1 cellular context compared by ENCODE assay signal in the genomic region with DNA sequence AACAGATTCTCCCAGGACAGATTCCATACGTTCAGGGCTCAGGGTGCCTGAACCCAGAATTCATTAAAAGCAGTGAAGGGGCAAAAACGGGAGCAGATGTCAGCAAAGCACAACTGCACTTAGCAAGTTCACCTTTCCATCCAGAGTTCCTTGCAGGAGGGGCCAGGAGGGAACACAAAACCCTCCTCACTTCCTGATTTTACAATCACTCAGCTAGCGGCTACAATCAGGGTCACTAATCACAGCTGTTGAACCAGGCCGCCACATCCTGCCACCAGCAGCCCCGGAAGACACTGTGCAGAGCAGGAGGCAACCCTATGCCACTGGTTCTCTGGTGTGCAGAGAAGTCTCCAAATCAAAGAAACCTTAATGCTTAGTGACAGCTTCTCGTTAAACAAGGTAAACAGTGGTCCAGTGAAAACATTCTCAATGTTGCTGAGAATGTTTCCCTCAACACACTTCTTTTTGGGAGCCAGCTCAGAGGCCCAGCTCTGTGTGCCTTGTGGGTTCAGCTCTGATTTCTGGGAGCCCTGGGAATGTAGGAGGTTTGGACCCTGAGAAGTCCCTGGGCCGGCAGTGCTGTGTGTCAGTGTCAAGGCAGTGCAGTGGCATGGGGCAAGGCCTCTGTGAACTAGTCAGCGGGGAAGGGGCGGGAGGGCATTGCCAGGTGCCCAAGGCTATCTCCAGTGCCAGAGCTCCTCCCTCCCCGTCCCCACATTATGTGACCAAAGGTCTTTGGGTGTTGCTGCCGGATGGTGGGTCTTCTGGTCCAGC.
A peak's percentile ranks its signal among the peaks of the same experiment; 100 is the strongest.
TF ChIP-seq lines count a peak whose summit lies in the region.

No MANE protein-coding gene starts in this region.

TF ChIP-seq in GM12878, 131 proteins besides CTCF, POLR2A, EP300 and RAD21 (continued from another document):
- TF ChIP-seq RFX5 (IDR thresholded peaks at IDR 0.05; ENCODE audit: low read depth, low read length) (no peak), SMARCA5 (IDR thresholded peaks at IDR 0.05) (peak; percentile 68), SUZ12 (IDR thresholded peaks at IDR 0.05; ENCODE audit: unreplicated experiment) (no peak), POLR2AphosphoS5 (IDR thresholded peaks at IDR 0.05; ENCODE audit: low read length) (peak; percentile 96), GATAD2B (conservative IDR thresholded peaks at IDR 0.05; ENCODE audit: low read depth) (peak; percentile 63), HDAC2 (IDR thresholded peaks at IDR 0.05) (no peak), MXI1 (IDR thresholded peaks at IDR 0.05; ENCODE audit: low read depth, low read length) (no peak), IKZF2 (IDR thresholded peaks at IDR 0.05) (peak; percentile 80 to 82), ZNF622 (IDR thresholded peaks at IDR 0.05) (no peak), NBN (IDR thresholded peaks at IDR 0.05) (no peak; the same call in 1 of the 2 replicates), EZH2 (IDR thresholded peaks at IDR 0.05; ENCODE audit: borderline replicate concordance, control insufficient read depth, low read depth, low read length) (no peak), SIN3A (IDR thresholded peaks at IDR 0.05; ENCODE audit: low read depth, low read length) (no peak), STAT1 (conservative IDR thresholded peaks at IDR 0.05) (no peak), BACH1 (IDR thresholded peaks at IDR 0.05; ENCODE audit: borderline replicate concordance) (no peak; the same call in 1 of the 2 replicates), POLR2AphosphoS2 (IDR thresholded peaks at IDR 0.05; ENCODE audit: low read depth, low read length) (peak; percentile 38), SREBF2 (IDR thresholded peaks at IDR 0.05; ENCODE audit: low read length) (no peak), PML (IDR thresholded peaks at IDR 0.05; ENCODE audit: low read length) (peak; percentile 23; the same call in 1 of the 2 replicates), IRF4 (IDR thresholded peaks at IDR 0.05; ENCODE audit: low read depth, low read length) (0 out of 2 replicates have a peak, but pooled peaks have one; percentile 42), MYC (IDR thresholded peaks at IDR 0.05; ENCODE audit: insufficient read depth, insufficient read length, insufficient replicate concordance, low read length, severe bottlenecking) (no peak), TCF3 (IDR thresholded peaks at IDR 0.05; ENCODE audit: borderline replicate concordance, insufficient read depth, low read depth, low read length) (peak; percentile 89; the same call in 1 of the 2 replicates), RAD51 (IDR thresholded peaks at IDR 0.05) (peak; percentile 24; the same call in 1 of the 2 replicates), CBX5 (IDR thresholded peaks at IDR 0.05; ENCODE audit: low read depth) (no peak), ZZZ3 (IDR thresholded peaks at IDR 0.05; ENCODE audit: control insufficient read depth, insufficient read length, low read depth) (no peak), SRF (IDR thresholded peaks at IDR 0.05; ENCODE audit: low read depth in 2 of 2, low read length in 2 of 2) (0 out of 4 replicates have a peak, but pooled peaks of 1 of the 2 experiments have one; percentile 10)
- TF ChIP-seq, protein P1, sequence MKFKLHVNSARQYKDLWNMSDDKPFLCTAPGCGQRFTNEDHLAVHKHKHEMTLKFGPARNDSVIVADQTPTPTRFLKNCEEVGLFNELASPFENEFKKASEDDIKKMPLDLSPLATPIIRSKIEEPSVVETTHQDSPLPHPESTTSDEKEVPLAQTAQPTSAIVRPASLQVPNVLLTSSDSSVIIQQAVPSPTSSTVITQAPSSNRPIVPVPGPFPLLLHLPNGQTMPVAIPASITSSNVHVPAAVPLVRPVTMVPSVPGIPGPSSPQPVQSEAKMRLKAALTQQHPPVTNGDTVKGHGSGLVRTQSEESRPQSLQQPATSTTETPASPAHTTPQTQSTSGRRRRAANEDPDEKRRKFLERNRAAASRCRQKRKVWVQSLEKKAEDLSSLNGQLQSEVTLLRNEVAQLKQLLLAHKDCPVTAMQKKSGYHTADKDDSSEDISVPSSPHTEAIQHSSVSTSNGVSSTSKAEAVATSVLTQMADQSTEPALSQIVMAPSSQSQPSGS (IDR thresholded peaks at IDR 0.05; ENCODE audit: low read length), result peak; percentile 44
- TF ChIP-seq, protein P2, sequence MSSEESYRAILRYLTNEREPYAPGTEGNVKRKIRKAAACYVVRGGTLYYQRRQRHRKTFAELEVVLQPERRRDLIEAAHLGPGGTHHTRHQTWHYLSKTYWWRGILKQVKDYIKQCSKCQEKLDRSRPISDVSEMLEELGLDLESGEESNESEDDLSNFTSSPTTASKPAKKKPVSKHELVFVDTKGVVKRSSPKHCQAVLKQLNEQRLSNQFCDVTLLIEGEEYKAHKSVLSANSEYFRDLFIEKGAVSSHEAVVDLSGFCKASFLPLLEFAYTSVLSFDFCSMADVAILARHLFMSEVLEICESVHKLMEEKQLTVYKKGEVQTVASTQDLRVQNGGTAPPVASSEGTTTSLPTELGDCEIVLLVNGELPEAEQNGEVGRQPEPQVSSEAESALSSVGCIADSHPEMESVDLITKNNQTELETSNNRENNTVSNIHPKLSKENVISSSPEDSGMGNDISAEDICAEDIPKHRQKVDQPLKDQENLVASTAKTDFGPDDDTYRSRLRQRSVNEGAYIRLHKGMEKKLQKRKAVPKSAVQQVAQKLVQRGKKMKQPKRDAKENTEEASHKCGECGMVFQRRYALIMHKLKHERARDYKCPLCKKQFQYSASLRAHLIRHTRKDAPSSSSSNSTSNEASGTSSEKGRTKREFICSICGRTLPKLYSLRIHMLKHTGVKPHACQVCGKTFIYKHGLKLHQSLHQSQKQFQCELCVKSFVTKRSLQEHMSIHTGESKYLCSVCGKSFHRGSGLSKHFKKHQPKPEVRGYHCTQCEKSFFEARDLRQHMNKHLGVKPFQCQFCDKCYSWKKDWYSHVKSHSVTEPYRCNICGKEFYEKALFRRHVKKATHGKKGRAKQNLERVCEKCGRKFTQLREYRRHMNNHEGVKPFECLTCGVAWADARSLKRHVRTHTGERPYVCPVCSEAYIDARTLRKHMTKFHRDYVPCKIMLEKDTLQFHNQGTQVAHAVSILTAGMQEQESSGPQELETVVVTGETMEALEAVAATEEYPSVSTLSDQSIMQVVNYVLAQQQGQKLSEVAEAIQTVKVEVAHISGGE (CRISPR knock-in tag; IDR thresholded peaks at IDR 0.05), result no peak
- TF ChIP-seq, protein P3, sequence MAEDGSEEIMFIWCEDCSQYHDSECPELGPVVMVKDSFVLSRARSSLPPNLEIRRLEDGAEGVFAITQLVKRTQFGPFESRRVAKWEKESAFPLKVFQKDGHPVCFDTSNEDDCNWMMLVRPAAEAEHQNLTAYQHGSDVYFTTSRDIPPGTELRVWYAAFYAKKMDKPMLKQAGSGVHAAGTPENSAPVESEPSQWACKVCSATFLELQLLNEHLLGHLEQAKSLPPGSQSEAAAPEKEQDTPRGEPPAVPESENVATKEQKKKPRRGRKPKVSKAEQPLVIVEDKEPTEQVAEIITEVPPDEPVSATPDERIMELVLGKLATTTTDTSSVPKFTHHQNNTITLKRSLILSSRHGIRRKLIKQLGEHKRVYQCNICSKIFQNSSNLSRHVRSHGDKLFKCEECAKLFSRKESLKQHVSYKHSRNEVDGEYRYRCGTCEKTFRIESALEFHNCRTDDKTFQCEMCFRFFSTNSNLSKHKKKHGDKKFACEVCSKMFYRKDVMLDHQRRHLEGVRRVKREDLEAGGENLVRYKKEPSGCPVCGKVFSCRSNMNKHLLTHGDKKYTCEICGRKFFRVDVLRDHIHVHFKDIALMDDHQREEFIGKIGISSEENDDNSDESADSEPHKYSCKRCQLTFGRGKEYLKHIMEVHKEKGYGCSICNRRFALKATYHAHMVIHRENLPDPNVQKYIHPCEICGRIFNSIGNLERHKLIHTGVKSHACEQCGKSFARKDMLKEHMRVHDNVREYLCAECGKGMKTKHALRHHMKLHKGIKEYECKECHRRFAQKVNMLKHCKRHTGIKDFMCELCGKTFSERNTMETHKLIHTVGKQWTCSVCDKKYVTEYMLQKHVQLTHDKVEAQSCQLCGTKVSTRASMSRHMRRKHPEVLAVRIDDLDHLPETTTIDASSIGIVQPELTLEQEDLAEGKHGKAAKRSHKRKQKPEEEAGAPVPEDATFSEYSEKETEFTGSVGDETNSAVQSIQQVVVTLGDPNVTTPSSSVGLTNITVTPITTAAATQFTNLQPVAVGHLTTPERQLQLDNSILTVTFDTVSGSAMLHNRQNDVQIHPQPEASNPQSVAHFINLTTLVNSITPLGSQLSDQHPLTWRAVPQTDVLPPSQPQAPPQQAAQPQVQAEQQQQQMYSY (CRISPR knock-in tag; IDR thresholded peaks at IDR 0.05), result no peak
- TF ChIP-seq, protein P4, sequence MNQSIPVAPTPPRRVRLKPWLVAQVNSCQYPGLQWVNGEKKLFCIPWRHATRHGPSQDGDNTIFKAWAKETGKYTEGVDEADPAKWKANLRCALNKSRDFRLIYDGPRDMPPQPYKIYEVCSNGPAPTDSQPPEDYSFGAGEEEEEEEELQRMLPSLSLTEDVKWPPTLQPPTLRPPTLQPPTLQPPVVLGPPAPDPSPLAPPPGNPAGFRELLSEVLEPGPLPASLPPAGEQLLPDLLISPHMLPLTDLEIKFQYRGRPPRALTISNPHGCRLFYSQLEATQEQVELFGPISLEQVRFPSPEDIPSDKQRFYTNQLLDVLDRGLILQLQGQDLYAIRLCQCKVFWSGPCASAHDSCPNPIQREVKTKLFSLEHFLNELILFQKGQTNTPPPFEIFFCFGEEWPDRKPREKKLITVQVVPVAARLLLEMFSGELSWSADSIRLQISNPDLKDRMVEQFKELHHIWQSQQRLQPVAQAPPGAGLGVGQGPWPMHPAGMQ (IDR thresholded peaks at IDR 0.05; ENCODE audit: borderline replicate concordance), result no peak
- TF ChIP-seq, protein P5, sequence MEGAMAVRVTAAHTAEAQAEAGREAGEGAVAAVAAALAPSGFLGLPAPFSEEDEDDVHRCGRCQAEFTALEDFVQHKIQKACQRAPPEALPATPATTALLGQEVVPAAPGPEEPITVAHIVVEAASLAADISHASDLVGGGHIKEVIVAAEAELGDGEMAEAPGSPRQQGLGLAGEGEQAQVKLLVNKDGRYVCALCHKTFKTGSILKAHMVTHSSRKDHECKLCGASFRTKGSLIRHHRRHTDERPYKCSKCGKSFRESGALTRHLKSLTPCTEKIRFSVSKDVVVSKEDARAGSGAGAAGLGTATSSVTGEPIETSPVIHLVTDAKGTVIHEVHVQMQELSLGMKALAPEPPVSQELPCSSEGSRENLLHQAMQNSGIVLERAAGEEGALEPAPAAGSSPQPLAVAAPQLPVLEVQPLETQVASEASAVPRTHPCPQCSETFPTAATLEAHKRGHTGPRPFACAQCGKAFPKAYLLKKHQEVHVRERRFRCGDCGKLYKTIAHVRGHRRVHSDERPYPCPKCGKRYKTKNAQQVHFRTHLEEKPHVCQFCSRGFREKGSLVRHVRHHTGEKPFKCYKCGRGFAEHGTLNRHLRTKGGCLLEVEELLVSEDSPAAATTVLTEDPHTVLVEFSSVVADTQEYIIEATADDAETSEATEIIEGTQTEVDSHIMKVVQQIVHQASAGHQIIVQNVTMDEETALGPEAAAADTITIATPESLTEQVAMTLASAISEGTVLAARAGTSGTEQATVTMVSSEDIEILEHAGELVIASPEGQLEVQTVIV (IDR thresholded peaks at IDR 0.05; ENCODE audit: borderline replicate concordance, partially characterized antibody), result no peak
- TF ChIP-seq, protein P6, sequence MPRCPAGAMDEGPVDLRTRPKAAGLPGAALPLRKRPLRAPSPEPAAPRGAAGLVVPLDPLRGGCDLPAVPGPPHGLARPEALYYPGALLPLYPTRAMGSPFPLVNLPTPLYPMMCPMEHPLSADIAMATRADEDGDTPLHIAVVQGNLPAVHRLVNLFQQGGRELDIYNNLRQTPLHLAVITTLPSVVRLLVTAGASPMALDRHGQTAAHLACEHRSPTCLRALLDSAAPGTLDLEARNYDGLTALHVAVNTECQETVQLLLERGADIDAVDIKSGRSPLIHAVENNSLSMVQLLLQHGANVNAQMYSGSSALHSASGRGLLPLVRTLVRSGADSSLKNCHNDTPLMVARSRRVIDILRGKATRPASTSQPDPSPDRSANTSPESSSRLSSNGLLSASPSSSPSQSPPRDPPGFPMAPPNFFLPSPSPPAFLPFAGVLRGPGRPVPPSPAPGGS (IDR thresholded peaks at IDR 0.05; ENCODE audit: borderline replicate concordance, insufficient read depth, low read depth, low read length, poor library complexity, severe bottlenecking), result peak; percentile 39
- TF ChIP-seq, protein P7, sequence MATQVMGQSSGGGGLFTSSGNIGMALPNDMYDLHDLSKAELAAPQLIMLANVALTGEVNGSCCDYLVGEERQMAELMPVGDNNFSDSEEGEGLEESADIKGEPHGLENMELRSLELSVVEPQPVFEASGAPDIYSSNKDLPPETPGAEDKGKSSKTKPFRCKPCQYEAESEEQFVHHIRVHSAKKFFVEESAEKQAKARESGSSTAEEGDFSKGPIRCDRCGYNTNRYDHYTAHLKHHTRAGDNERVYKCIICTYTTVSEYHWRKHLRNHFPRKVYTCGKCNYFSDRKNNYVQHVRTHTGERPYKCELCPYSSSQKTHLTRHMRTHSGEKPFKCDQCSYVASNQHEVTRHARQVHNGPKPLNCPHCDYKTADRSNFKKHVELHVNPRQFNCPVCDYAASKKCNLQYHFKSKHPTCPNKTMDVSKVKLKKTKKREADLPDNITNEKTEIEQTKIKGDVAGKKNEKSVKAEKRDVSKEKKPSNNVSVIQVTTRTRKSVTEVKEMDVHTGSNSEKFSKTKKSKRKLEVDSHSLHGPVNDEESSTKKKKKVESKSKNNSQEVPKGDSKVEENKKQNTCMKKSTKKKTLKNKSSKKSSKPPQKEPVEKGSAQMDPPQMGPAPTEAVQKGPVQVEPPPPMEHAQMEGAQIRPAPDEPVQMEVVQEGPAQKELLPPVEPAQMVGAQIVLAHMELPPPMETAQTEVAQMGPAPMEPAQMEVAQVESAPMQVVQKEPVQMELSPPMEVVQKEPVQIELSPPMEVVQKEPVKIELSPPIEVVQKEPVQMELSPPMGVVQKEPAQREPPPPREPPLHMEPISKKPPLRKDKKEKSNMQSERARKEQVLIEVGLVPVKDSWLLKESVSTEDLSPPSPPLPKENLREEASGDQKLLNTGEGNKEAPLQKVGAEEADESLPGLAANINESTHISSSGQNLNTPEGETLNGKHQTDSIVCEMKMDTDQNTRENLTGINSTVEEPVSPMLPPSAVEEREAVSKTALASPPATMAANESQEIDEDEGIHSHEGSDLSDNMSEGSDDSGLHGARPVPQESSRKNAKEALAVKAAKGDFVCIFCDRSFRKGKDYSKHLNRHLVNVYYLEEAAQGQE (IDR thresholded peaks at IDR 0.05; ENCODE audit: low read depth, low read length), result no peak
- TF ChIP-seq, protein P8, sequence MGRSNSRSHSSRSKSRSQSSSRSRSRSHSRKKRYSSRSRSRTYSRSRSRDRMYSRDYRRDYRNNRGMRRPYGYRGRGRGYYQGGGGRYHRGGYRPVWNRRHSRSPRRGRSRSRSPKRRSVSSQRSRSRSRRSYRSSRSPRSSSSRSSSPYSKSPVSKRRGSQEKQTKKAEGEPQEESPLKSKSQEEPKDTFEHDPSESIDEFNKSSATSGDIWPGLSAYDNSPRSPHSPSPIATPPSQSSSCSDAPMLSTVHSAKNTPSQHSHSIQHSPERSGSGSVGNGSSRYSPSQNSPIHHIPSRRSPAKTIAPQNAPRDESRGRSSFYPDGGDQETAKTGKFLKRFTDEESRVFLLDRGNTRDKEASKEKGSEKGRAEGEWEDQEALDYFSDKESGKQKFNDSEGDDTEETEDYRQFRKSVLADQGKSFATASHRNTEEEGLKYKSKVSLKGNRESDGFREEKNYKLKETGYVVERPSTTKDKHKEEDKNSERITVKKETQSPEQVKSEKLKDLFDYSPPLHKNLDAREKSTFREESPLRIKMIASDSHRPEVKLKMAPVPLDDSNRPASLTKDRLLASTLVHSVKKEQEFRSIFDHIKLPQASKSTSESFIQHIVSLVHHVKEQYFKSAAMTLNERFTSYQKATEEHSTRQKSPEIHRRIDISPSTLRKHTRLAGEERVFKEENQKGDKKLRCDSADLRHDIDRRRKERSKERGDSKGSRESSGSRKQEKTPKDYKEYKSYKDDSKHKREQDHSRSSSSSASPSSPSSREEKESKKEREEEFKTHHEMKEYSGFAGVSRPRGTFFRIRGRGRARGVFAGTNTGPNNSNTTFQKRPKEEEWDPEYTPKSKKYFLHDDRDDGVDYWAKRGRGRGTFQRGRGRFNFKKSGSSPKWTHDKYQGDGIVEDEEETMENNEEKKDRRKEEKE (IDR thresholded peaks at IDR 0.05), result no peak
TF ChIP-seq in GM12878: peak in this region for 55.
